ENCODE assay signal across 1 cellular context in genomic region chr3:69738291-69738690, GRCh38.
TF ChIP-seq lines count a peak whose summit lies in the region.

No MANE protein-coding gene starts in this region.

TF ChIP-seq in IMR-90, 13 proteins besides CTCF, POLR2A, EP300 and RAD21 (continued from another document):
- TF ChIP-seq ELK1 (IDR thresholded peaks at IDR 0.05; ENCODE audit: borderline replicate concordance, low read depth, low read length) (no peak), CHD1 (IDR thresholded peaks at IDR 0.05; ENCODE audit: low read depth, low read length) (no peak), MAFK (IDR thresholded peaks at IDR 0.05; ENCODE audit: low read depth, low read length) (no peak)
